10 cellular contexts compared by ENCODE assay signal in genomic region chr10:9608592-9608991, GRCh38.
DNase-seq lines count a peak whose midpoint lies in the region; ATAC-seq and TF ChIP-seq lines count a peak whose summit lies in the region.
"Had no signal": no experiment of that assay in that cellular context is flagged by ENCODE, and none has a peak within 500 bp of the region (broad histone marks: within the 10 kb centered on the region; RNA-seq: fewer than 3 reads in every experiment).

No MANE protein-coding gene starts in this region.

- H3K27me3 Mint-ChIP-seq in MCF 10A (ENCODE audit: insufficient read depth, unreplicated experiment): no peaks in the 10 kb centered on the region
- peaks cover 0 to 2% of the 10 kb centered on the region in 2 donors for H3K27me3 Mint-ChIP-seq in CD8-positive, alpha-beta memory T cell

- H3K36me3 ChIP-seq in breast epithelium (no peaks in the 10 kb centered on the region), adrenal gland (replicated peaks in 1 of 2) (no peaks in the 10 kb centered on the region), thoracic aorta (no peaks in the 10 kb centered on the region)
- H3K36me3 ChIP-seq in CD8-positive, alpha-beta memory T cell (ENCODE audit: insufficient read depth, low read length): no peaks in the 10 kb centered on the region
- H3K36me3 ChIP-seq: BLaER1 treated with 17β-estradiol and CSF1 and Interleukin-3, amounts not matched to agents 10 nM and 100 nM had no signal

- no peaks in the 10 kb centered on the region for H3K27me3 ChIP-seq in breast epithelium
- H3K27me3 ChIP-seq in adrenal gland: no peaks in the 10 kb centered on the region
- H3K27me3 ChIP-seq in thoracic aorta (replicated peaks; ENCODE audit: insufficient read depth): no peaks in the 10 kb centered on the region
- H3K27me3 ChIP-seq in CD8-positive, alpha-beta memory T cell (ENCODE audit: insufficient read depth, low read length, poor library complexity, severe bottlenecking): no peaks in the 10 kb centered on the region
- H3K27me3 ChIP-seq: BLaER1 treated with 17β-estradiol and CSF1 and Interleukin-3, amounts not matched to agents 10 nM and 100 nM had no signal

- CTCF ChIA-PET in MCF 10A (lab: Yijun Ruan, JAX) (interaction anchor here (0.6 to 3.6 kb wide), 8 partner anchors 274 to 1664 kb away, joined by 3 to 31 read pairs (median 4); no protein-coding TSS in a partner anchor), GM10248 (lab: Yijun Ruan, JAX) (no interaction called here)
- CTCF ChIA-PET in CD8-positive, alpha-beta memory T cell (lab: Charles Lee): no interaction called here

- no peak overlapping the region for H3K27ac Mint-ChIP-seq in MCF 10A (ENCODE audit: low read depth, unreplicated experiment)
- no peak overlapping the region for H3K27ac Mint-ChIP-seq in CD8-positive, alpha-beta memory T cell

- peaks cover 8% of the 10 kb centered on the region for H3K9me3 Mint-ChIP-seq in MCF 10A (ENCODE audit: unreplicated experiment)
- H3K9me3 Mint-ChIP-seq in CD8-positive, alpha-beta memory T cell: peaks cover 0 to 7% (median 2%) of the 10 kb centered on the region in 5 donors

- H3K36me3 Mint-ChIP-seq in MCF 10A (ENCODE audit: insufficient read depth, unreplicated experiment): no peaks in the 10 kb centered on the region
- H3K36me3 Mint-ChIP-seq in CD8-positive, alpha-beta memory T cell: no peaks in the 10 kb centered on the region

- intact Hi-C loops in MCF 10A (cut with micrococcal nuclease): loop anchor here (2.0 to 10.0 kb wide), 5 partner anchors 254 to 1864 kb away; no protein-coding TSS in a partner anchor
- intact Hi-C loops in breast epithelium (cut with DNase I; ENCODE audit: low total_unique reads): loop anchor here (10.0 kb wide), 1 partner anchor 1666 kb away; no protein-coding TSS in a partner anchor
- intact Hi-C loops in adrenal gland (cut with DNase I): no loop called here

- H3K9me3 ChIP-seq in breast epithelium (no peaks in the 10 kb centered on the region), adrenal gland (replicated peaks in 1 of 3) (no peaks in the 10 kb centered on the region), thoracic aorta (no peaks in the 10 kb centered on the region)
- no peaks in the 10 kb centered on the region for H3K9me3 ChIP-seq in CD8-positive, alpha-beta memory T cell (ENCODE audit: low read length)
- H3K9me3 ChIP-seq: BLaER1 treated with 17β-estradiol and CSF1 and Interleukin-3, amounts not matched to agents 10 nM and 100 nM had no signal

- H3K27ac ChIP-seq in breast epithelium: no peak overlapping the region
- no peak overlapping the region for H3K27ac ChIP-seq in adrenal gland
- H3K27ac ChIP-seq in thoracic aorta: no peak overlapping the region
- no peak overlapping the region for H3K27ac ChIP-seq in CD8-positive, alpha-beta memory T cell (ENCODE audit: low read depth, low read length)
- H3K27ac ChIP-seq: BLaER1 treated with 17β-estradiol and CSF1 and Interleukin-3, amounts not matched to agents 10 nM and 100 nM had no signal

- H3K4me3 ChIP-seq in breast epithelium: no peak overlapping the region
- no peak overlapping the region for H3K4me3 ChIP-seq in adrenal gland
- no peak overlapping the region for H3K4me3 ChIP-seq in thoracic aorta
- no peak overlapping the region for H3K4me3 ChIP-seq in CD8-positive, alpha-beta memory T cell (ENCODE audit: low read length)
- H3K4me3 ChIP-seq: BLaER1 treated with 17β-estradiol and CSF1 and Interleukin-3, amounts not matched to agents 10 nM and 100 nM had no signal

- BruUV-seq in MCF 10A (replicated peaks; lab: Mats Ljungman, UMichigan): no TSS peak

- H3K4me1 ChIP-seq in breast epithelium (no peaks in the 10 kb centered on the region), adrenal gland (replicated peaks in 1 of 2) (no peaks in the 10 kb centered on the region), thoracic aorta (ENCODE audit: control insufficient read depth in 1 of 2, low read depth in 2 of 2) (no peaks in the 10 kb centered on the region)
- no peaks in the 10 kb centered on the region for H3K4me1 ChIP-seq in CD8-positive, alpha-beta memory T cell (ENCODE audit: insufficient read depth, low read length)

- H3K4me1 Mint-ChIP-seq in MCF 10A (ENCODE audit: insufficient read depth, unreplicated experiment): peaks cover 29% of the 10 kb centered on the region
- no peaks in the 10 kb centered on the region for H3K4me1 Mint-ChIP-seq in CD8-positive, alpha-beta memory T cell

- POLR2A ChIA-PET in MCF 10A (lab: Yijun Ruan, JAX): interaction anchor here (0.6 to 0.9 kb wide), 3 partner anchors 9 to 442 kb away, joined by 3 read pairs; no protein-coding TSS in a partner anchor
- POLR2A ChIA-PET in GM10248 (lab: Yijun Ruan, JAX): no interaction called here
- POLR2A ChIA-PET in CD8-positive, alpha-beta memory T cell (lab: Charles Lee): no interaction called here

- TF ChIP-seq CTCF in MCF 10A (IDR thresholded peaks at IDR 0.05; ENCODE audit: unreplicated experiment) (peak; percentile 55), breast epithelium (IDR thresholded peaks at IDR 0.05) (no peak), adrenal gland (IDR thresholded peaks at IDR 0.05) (peak in 5 of 6 experiments; percentile 7 to 40 (median 27)), thoracic aorta (IDR thresholded peaks at IDR 0.05) (peak; percentile 24), GM10248 (IDR thresholded peaks at IDR 0.05; ENCODE audit: control extremely low read depth, extremely low read depth, low read depth, missing control alignments) (no peak)

- peak; percentile 27 for DNase-seq in MCF 10A (ENCODE audit: unreplicated experiment)
- DNase-seq in breast epithelium (ENCODE audit: low spot score in 2 of 2): no peak
- DNase-seq in adrenal gland: no peak
- DNase-seq in hepatic stellate cell (ENCODE audit: low spot score): peak; percentile 2
- DNase-seq in thoracic aorta (ENCODE audit: low spot score): no peak
- DNase-seq in GM10248 (ENCODE audit: extremely low spot score): no peak
- DNase-seq in CD8-positive, alpha-beta memory T cell: no peak
- DNase-seq: NCI-H1417 had no signal

- H3K4me3 Mint-ChIP-seq in MCF 10A (ENCODE audit: unreplicated experiment): no peak overlapping the region
- H3K4me3 Mint-ChIP-seq in CD8-positive, alpha-beta memory T cell: no peak overlapping the region

- no peak for TF ChIP-seq POLR2A in breast epithelium (IDR thresholded peaks at IDR 0.05)
- no peak for TF ChIP-seq POLR2A in adrenal gland (IDR thresholded peaks at IDR 0.05)

- ATAC-seq in thoracic aorta (ENCODE audit: insufficient number of reproducible peaks, low FRiP score, low read depth): no peak
- ATAC-seq in GM21526 (IDR thresholded peaks at IDR 0.05; ENCODE audit: low FRiP score, unreplicated experiment): no peak

Comparison
In these comparisons a context has a peak if more than half of its experiments do, and no peak if none do; other contexts are left out.
1. DNase-seq: peak in MCF 10A (single experiment) and hepatic stellate cell (single experiment); none in breast epithelium (0 of 2), adrenal gland (0 of 7), thoracic aorta (single experiment), GM10248 (single experiment) and CD8-positive, alpha-beta memory T cell (0 of 5).
2. CTCF ChIP-seq: peak in MCF 10A (single experiment), adrenal gland (5 of 6) and thoracic aorta (single experiment); none in breast epithelium (0 of 3) and GM10248 (single experiment).
3. intact Hi-C loops: an anchor here in MCF 10A (2.0 to 10.0 kb wide) and breast epithelium (10.0 kb wide); none called in adrenal gland.